Comparison of ENCODE assay signal across 3 cellular contexts in the genomic region with DNA sequence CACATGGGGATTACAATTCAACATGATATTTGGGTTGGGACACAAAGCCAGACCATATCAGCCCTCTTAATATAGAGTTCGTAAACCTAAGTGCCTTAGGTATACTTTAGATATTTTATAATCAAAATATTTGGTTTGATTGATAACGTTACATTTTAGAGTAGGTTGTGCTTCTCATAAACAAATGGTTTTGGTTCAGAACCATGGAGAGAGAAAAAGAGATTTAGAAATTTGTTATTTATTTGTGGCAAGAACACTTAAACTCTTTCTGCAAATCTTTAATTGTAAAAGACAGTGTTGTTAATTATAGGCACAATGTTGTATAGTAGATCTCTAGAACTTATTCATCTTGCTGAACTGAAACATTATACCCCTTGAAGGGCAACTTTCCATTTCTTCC.
TF ChIP-seq lines count a peak whose summit lies in the region.

No MANE protein-coding gene starts in this region.

TF ChIP-seq in liver, 16 proteins besides CTCF, POLR2A, EP300 and RAD21:
- TF ChIP-seq SP1 (IDR thresholded peaks at IDR 0.05) (no peak), FOXA1 (IDR thresholded peaks at IDR 0.05) (no peak), HNF4G (IDR thresholded peaks at IDR 0.05) (no peak)
- TF ChIP-seq, protein P1, sequence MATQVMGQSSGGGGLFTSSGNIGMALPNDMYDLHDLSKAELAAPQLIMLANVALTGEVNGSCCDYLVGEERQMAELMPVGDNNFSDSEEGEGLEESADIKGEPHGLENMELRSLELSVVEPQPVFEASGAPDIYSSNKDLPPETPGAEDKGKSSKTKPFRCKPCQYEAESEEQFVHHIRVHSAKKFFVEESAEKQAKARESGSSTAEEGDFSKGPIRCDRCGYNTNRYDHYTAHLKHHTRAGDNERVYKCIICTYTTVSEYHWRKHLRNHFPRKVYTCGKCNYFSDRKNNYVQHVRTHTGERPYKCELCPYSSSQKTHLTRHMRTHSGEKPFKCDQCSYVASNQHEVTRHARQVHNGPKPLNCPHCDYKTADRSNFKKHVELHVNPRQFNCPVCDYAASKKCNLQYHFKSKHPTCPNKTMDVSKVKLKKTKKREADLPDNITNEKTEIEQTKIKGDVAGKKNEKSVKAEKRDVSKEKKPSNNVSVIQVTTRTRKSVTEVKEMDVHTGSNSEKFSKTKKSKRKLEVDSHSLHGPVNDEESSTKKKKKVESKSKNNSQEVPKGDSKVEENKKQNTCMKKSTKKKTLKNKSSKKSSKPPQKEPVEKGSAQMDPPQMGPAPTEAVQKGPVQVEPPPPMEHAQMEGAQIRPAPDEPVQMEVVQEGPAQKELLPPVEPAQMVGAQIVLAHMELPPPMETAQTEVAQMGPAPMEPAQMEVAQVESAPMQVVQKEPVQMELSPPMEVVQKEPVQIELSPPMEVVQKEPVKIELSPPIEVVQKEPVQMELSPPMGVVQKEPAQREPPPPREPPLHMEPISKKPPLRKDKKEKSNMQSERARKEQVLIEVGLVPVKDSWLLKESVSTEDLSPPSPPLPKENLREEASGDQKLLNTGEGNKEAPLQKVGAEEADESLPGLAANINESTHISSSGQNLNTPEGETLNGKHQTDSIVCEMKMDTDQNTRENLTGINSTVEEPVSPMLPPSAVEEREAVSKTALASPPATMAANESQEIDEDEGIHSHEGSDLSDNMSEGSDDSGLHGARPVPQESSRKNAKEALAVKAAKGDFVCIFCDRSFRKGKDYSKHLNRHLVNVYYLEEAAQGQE (IDR thresholded peaks at IDR 0.05), result peak; percentile 81
TF ChIP-seq in liver: peak in this region for 1.

TF ChIP-seq in GM23338, 12 proteins besides CTCF, POLR2A, EP300 and RAD21:
- TF ChIP-seq POLR2AphosphoS5 (IDR thresholded peaks at IDR 0.05; ENCODE audit: low read depth) (no peak), CREB1 (CRISPR knock-in tag; IDR thresholded peaks at IDR 0.05; ENCODE audit: low read depth) (no peak), JUNB (IDR thresholded peaks at IDR 0.05; ENCODE audit: unreplicated experiment) (no peak), ZNF114 (CRISPR knock-in tag; IDR thresholded peaks at IDR 0.05) (no peak), EZH2phosphoT487 (IDR thresholded peaks at IDR 0.05; ENCODE audit: unreplicated experiment) (no peak)
- TF ChIP-seq, protein P1 (IDR thresholded peaks at IDR 0.05; ENCODE audit: unreplicated experiment), result peak; percentile 4
TF ChIP-seq in GM23338: peak in this region for 1.

TF ChIP-seq in Ishikawa, 13 proteins besides CTCF, POLR2A, EP300 and RAD21:
- no peak for TF ChIP-seq YY1 (IDR thresholded peaks at IDR 0.05; ENCODE audit: low read depth)
- TF ChIP-seq, protein P1 (IDR thresholded peaks at IDR 0.05; ENCODE audit: low read depth), result peak; percentile 63
TF ChIP-seq in Ishikawa: peak in this region for 1.
